In the genomic region with DNA sequence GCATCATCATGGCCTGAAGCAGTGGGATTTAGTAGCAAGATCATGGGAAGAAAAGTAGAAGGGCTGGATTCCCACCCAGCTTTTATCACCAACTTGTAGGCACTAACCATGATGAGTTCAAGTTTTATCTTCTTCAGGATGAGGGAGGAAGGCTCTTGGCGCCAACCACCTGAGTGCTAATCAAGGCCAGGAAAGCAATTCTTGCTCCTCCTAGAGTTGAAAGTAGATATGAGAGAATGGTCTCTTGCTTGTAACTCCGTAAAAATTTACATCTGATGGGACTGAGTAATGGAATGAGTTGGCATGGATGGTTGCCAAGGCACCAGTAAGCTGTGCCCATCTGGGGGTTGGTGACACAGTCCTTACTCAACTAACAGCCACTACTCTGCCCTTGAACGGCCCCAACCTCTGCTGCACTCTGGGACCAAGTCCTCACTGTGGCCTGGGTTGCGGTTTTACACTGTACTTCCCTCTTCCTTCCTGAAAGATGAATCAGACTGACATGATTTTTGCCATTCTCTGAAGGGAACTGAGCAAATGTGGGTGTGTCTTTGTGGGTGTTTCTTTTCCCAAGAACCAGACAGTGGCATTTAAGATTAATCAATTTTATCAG, we compare ENCODE assay signal across 9 cellular contexts. TPM values are rescaled to one million over a fixed set of nuclear protein-coding genes. Genes with fewer than 3 reads are reported as not detected.
DNase-seq lines count a peak whose midpoint lies in the region; FAIRE-seq and TF ChIP-seq lines count a peak whose summit lies in the region.
"Had no signal": no experiment of that assay in that cellular context is flagged by ENCODE, and none has a peak within 500 bp of the region (broad histone marks: within the 10 kb centered on the region; RNA-seq: fewer than 3 reads in every experiment).

No MANE protein-coding gene starts in this region.

- intact Hi-C loops in posterior cingulate gyrus (cut with DNase I) (no loop called here), ovary (cut with DNase I) (no loop called here)

- no peaks in the 10 kb centered on the region for H3K27me3 Mint-ChIP-seq in activated CD4-positive, alpha-beta T cell treated with anti-CD3 and anti-CD28 coated beads, Interleukin-2, amount 10 ng/mL, durations not matched to agents 7 days and 5 days

- no peak for FAIRE-seq in GM12892 (lab: Jason Lieb, UNC)
- FAIRE-seq: islet of Langerhans had no signal

- no peaks in the 10 kb centered on the region for H3K27me3 ChIP-seq in ovary

- H3K27ac Mint-ChIP-seq in activated CD4-positive, alpha-beta T cell treated with anti-CD3 and anti-CD28 coated beads, Interleukin-2, amount 10 ng/mL, durations not matched to agents 7 days and 5 days: no peak overlapping the region

- H3K4me1 ChIP-seq in ovary (ENCODE audit: insufficient read depth): no peaks in the 10 kb centered on the region

- DNase-seq in KBM-7 (peak; percentile 91), fibroblast of pulmonary artery (ENCODE audit: low read depth) (peak; percentile 61), NCI-H1092 treated with DMSO at 0.1 percent for 48 hours (lab: John Stamatoyannopoulos, UW) (no peak), GM12892 (ENCODE audit: insufficient read length) (no peak), posterior cingulate gyrus (no peak), ovary (no peak)
- DNase-seq in activated CD4-positive, alpha-beta T cell treated with anti-CD3 and anti-CD28 coated beads, Interleukin-2, amount 10 ng/mL, durations not matched to agents 7 days and 5 days: peak; percentile 26
- DNase-seq in stimulated activated CD4-positive, alpha-beta T cell treated with anti-CD3 and anti-CD28 coated beads, Interleukin-2, amount 100 ng/mL, for 48 hours: peak; percentile 25 to 41

- H3K4me1 Mint-ChIP-seq in activated CD4-positive, alpha-beta T cell treated with anti-CD3 and anti-CD28 coated beads, Interleukin-2, amount 10 ng/mL, durations not matched to agents 7 days and 5 days: peaks cover 12% of the 10 kb centered on the region

- CTCF ChIA-PET in activated CD4-positive, alpha-beta T cell treated with anti-CD3 and anti-CD28 coated beads, Interleukin-2, amount 10 ng/mL, durations not matched to agents 7 days and 5 days (lab: Charles Lee): interaction anchor here (0.9 kb wide), 1 partner anchor 11 kb away, joined by 3 read pairs; no protein-coding TSS in a partner anchor

- no peaks in the 10 kb centered on the region for H3K9me3 ChIP-seq in ovary

- POLR2A ChIA-PET in activated CD4-positive, alpha-beta T cell treated with anti-CD3 and anti-CD28 coated beads, Interleukin-2, amount 10 ng/mL, durations not matched to agents 7 days and 5 days (lab: Charles Lee): no interaction called here

- no peaks in the 10 kb centered on the region for H3K9me3 Mint-ChIP-seq in activated CD4-positive, alpha-beta T cell treated with anti-CD3 and anti-CD28 coated beads, Interleukin-2, amount 10 ng/mL, durations not matched to agents 7 days and 5 days

- no peak for TF ChIP-seq POLR2A in GM12892 (IDR thresholded peaks at IDR 0.05; ENCODE audit: low read depth, low read length)
- TF ChIP-seq POLR2A in ovary (IDR thresholded peaks at IDR 0.05): no peak

- in situ Hi-C loops in KBM-7 (cut with MboI; ENCODE audit: low pct_unique_long_range_greater_than_20kb, low sequenced_read_pairs): no loop called here

- H3K36me3 ChIP-seq in ovary: no peaks in the 10 kb centered on the region

- WGBS in ovary, 3 donors: 53 to 61% (median 60%) methylated on average over 4 of the region's 4 CpGs

- no peak for TF ChIP-seq EP300 in ovary (IDR thresholded peaks at IDR 0.05)

- TF ChIP-seq CTCF in fibroblast of pulmonary artery (IDR thresholded peaks at IDR 0.05; ENCODE audit: low read length, missing control alignments) (no peak), ovary (IDR thresholded peaks at IDR 0.05) (no peak)

- H3K36me3 Mint-ChIP-seq in activated CD4-positive, alpha-beta T cell treated with anti-CD3 and anti-CD28 coated beads, Interleukin-2, amount 10 ng/mL, durations not matched to agents 7 days and 5 days (ENCODE audit: low read depth): peaks cover 2% of the 10 kb centered on the region

- H3K4me3 Mint-ChIP-seq in activated CD4-positive, alpha-beta T cell treated with anti-CD3 and anti-CD28 coated beads, Interleukin-2, amount 10 ng/mL, durations not matched to agents 7 days and 5 days: no peak overlapping the region

- H3K4me3 ChIP-seq in fibroblast of pulmonary artery (replicated peaks; ENCODE audit: low read depth, low read length): no peak overlapping the region
- H3K4me3 ChIP-seq in ovary: no peak overlapping the region

- H3K27ac ChIP-seq in ovary: no peak overlapping the region

RNA-seq across cellular contexts. Expression of a gene that starts 39.4 kb away (rescaled TPM):
- not detected for total RNA-seq in activated CD4-positive, alpha-beta T cell treated with anti-CD3 and anti-CD28 coated beads, Interleukin-2, amount 10 ng/mL, durations not matched to agents 7 days and 5 days
- polyA plus RNA-seq in GM12892 (2012; ENCODE audit: missing spikeins): not detected
- 10 to 100 TPM in 6 of 7 donors, 1 to 10 TPM in 1; 4.9 to 50.7 (median 17.4) TPM for total RNA-seq in ovary
- polyA plus RNA-seq in ovary: 10 to 100 TPM; 19.9 to 82.7 TPM

Comparison
In these comparisons a context has a peak if more than half of its experiments do, and no peak if none do; other contexts are left out.
1. DNase-seq: peak in KBM-7 (single experiment), activated CD4-positive, alpha-beta T cell treated with anti-CD3 and anti-CD28 coated beads, Interleukin-2, amount 10 ng/mL, durations not matched to agents 7 days and 5 days (single experiment), fibroblast of pulmonary artery (single experiment) and stimulated activated CD4-positive, alpha-beta T cell treated with anti-CD3 and anti-CD28 coated beads, Interleukin-2, amount 100 ng/mL, for 48 hours (2 of 2); none in NCI-H1092 treated with DMSO at 0.1 percent for 48 hours (single experiment), GM12892 (single experiment), posterior cingulate gyrus (0 of 10) and ovary (0 of 5).
2. RNA of a gene that starts 39.4 kb away (total RNA-seq): 4.9 to 50.7 TPM in ovary; not detected in activated CD4-positive, alpha-beta T cell treated with anti-CD3 and anti-CD28 coated beads, Interleukin-2, amount 10 ng/mL, durations not matched to agents 7 days and 5 days; every median in the first group is over 4 times any median in the second.